1 cellular context compared by ENCODE assay signal in the genomic region with DNA sequence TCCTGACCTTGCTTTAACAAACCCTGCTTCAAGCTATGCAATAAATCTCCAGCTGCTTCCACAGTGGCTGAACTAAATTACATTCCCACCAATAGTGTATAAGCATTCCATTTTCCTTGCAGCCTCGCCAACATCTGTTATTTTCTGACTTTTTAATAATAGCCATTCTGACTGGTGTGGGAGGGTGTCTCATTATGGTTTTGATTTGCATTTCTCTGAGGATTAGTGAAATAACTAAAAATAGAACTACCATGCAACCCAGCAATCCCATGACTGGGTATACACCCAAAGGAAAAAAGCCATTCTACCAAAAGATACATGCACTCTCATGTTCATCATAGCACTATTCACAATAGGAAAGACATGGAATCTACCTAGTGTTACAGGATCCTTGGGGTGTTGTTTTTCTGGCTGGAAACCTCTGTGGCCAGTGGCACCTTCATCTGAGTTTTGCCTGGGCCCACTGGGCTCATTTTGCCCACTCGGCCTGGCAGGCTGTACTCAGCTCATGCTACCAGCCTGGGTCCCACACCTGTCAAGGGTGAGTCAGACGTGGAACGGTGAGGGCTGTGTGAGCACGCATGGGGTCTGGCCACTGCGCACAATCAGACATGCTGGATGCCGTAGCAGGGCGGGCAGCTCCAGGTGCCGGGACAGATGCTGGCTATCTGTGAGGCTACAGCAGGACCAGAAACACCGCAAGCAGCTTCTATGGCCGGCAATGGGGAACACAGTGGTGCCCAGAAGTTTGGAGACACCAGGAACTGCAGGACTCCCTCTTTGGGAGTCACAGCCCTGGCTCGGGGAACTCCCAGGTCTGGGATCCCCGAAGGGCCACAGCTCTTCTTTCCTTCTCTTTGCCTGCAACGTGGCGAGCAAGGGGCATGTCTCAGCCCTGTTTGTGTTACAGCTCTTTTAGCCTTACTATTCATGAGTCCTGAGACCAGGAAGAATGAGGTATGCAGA.
TF ChIP-seq lines count a peak whose summit lies in the region.

No MANE protein-coding gene starts in this region.

TF ChIP-seq in H1, 55 proteins besides CTCF, POLR2A, EP300 and RAD21:
- no peak for TF ChIP-seq SP4 (IDR thresholded peaks at IDR 0.05; ENCODE audit: low read length)
- TF ChIP-seq BCL11A (IDR thresholded peaks at IDR 0.05; ENCODE audit: low read depth in 2 of 2, low read length in 2 of 2): no peak
- TF ChIP-seq BACH1 (IDR thresholded peaks at IDR 0.05; ENCODE audit: low read length): no peak
- TF ChIP-seq CEBPB (IDR thresholded peaks at IDR 0.05; ENCODE audit: low read depth, low read length): no peak
- TF ChIP-seq CHD1 (IDR thresholded peaks at IDR 0.05; ENCODE audit: low read depth, low read length): no peak
- no peak for TF ChIP-seq RBBP5 (IDR thresholded peaks at IDR 0.05; ENCODE audit: borderline replicate concordance, low read depth, low read length)
- TF ChIP-seq HDAC6 (IDR thresholded peaks at IDR 0.05; ENCODE audit: low read depth, low read length): no peak
- no peak for TF ChIP-seq SP1 (IDR thresholded peaks at IDR 0.05; ENCODE audit: low read depth, low read length)
- no peak for TF ChIP-seq SP2 (IDR thresholded peaks at IDR 0.05; ENCODE audit: low read length)
- TF ChIP-seq MAFK (IDR thresholded peaks at IDR 0.05; ENCODE audit: low read depth, low read length): no peak
- TF ChIP-seq, protein P1, sequence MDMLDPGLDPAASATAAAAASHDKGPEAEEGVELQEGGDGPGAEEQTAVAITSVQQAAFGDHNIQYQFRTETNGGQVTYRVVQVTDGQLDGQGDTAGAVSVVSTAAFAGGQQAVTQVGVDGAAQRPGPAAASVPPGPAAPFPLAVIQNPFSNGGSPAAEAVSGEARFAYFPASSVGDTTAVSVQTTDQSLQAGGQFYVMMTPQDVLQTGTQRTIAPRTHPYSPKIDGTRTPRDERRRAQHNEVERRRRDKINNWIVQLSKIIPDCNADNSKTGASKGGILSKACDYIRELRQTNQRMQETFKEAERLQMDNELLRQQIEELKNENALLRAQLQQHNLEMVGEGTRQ (IDR thresholded peaks at IDR 0.05; ENCODE audit: low read length): no peak
TF ChIP-seq in H1: peak in this region for 0.
